Comparison of ENCODE assay signal across 28 cellular contexts in genomic region chr5:173338380-173339015, GRCh38. TPM values are rescaled to one million over a fixed set of nuclear protein-coding genes. Genes with fewer than 3 reads are reported as not detected.
"Had no signal": no experiment of that assay in that cellular context is flagged by ENCODE, and none has a peak within 500 bp of the region (broad histone marks: within the 10 kb centered on the region; RNA-seq: fewer than 3 reads in every experiment).

No MANE protein-coding gene starts in this region.

- H3K27ac Mint-ChIP-seq: naive thymus-derived CD8-positive, alpha-beta T cell; nephron; stimulated activated memory B cell treated with anti-CD40 and anti-IgM and Interleukin-4, amounts not matched to agents 10 μg/mL and 1 μg/mL and 100 μg/mL, for 72 hours had no signal

- ATAC-seq: left colon; left lung; lower lobe of right lung; naive thymus-derived CD8-positive, alpha-beta T cell; pancreas; right cardiac atrium; stimulated activated memory B cell treated with anti-CD40 and anti-IgM and Interleukin-4, amounts not matched to agents 10 μg/mL and 1 μg/mL and 100 μg/mL, for 72 hours; upper lobe of right lung had no signal

- DNase-seq: kidney; left colon; left lung; lower lobe of right lung; mammary epithelial cell; mesenchymal stem cell; naive thymus-derived CD8-positive, alpha-beta T cell; nucleus accumbens; pancreas; retina; right cardiac atrium; sigmoid colon; small intestine; spleen; stimulated activated CD4-positive, alpha-beta T cell treated with anti-CD3 and anti-CD28 coated beads, Interleukin-4, amount 100 ng/mL, for 4 hours; stimulated activated CD8-positive, alpha-beta memory T cell treated with anti-CD3 and anti-CD28 coated beads, Interleukin-4, amount 100 ng/mL, for 48 hours; stimulated activated naive CD4-positive, alpha-beta T cell treated with Interleukin-2 at 50 U/mL for 16 hours; stomach; testis; thyroid gland; transverse colon; upper lobe of right lung had no signal

- H3K27ac ChIP-seq: hepatocyte, left lung, lower lobe of right lung, pancreas, prostate gland, sigmoid colon, spleen, stomach, testis, thyroid gland, transverse colon, upper lobe of right lung had no signal

- H2AFZ ChIP-seq: hepatocyte had no signal

- H3K36me3 Mint-ChIP-seq: naive thymus-derived CD8-positive, alpha-beta T cell; stimulated activated memory B cell treated with anti-CD40 and anti-IgM and Interleukin-4, amounts not matched to agents 10 μg/mL and 1 μg/mL and 100 μg/mL, for 72 hours had no signal

- H3K4me3 ChIP-seq: hepatocyte, left lung, lower lobe of right lung, pancreas, prostate gland, sigmoid colon, spleen, stomach, testis, thyroid gland, transverse colon, upper lobe of right lung had no signal

- H3K4me1 Mint-ChIP-seq: stimulated activated memory B cell treated with anti-CD40 and anti-IgM and Interleukin-4, amounts not matched to agents 10 μg/mL and 1 μg/mL and 100 μg/mL, for 72 hours had no signal

- H3K79me2 ChIP-seq: hepatocyte had no signal

- H3K9me3 ChIP-seq: left lung, lower lobe of right lung, pancreas, prostate gland, sigmoid colon, spleen, stomach, testis, thyroid gland, transverse colon, upper lobe of right lung had no signal

- H3K4me2 ChIP-seq: hepatocyte had no signal

- H3K9me3 Mint-ChIP-seq: nephron; neural crest cell; stimulated activated memory B cell treated with anti-CD40 and anti-IgM and Interleukin-4, amounts not matched to agents 10 μg/mL and 1 μg/mL and 100 μg/mL, for 72 hours had no signal

- H3K4me3 Mint-ChIP-seq: naive thymus-derived CD8-positive, alpha-beta T cell; nephron; neural crest cell; stimulated activated memory B cell treated with anti-CD40 and anti-IgM and Interleukin-4, amounts not matched to agents 10 μg/mL and 1 μg/mL and 100 μg/mL, for 72 hours had no signal

- FAIRE-seq: kidney, pancreas, small intestine, urothelium cell line had no signal

- H3K4me1 ChIP-seq: left lung, lower lobe of right lung, pancreas, prostate gland, sigmoid colon, spleen, stomach, testis, thyroid gland, transverse colon, upper lobe of right lung had no signal

- H3K36me3 ChIP-seq: left lung, lower lobe of right lung, pancreas, prostate gland, sigmoid colon, spleen, stomach, thyroid gland, transverse colon, upper lobe of right lung had no signal

- H3K27me3 ChIP-seq: hepatocyte, pancreas, sigmoid colon, testis, thyroid gland, upper lobe of right lung had no signal

RNA-seq across cellular contexts. Expression of gene STC2, which starts 10.3 kb away (rescaled TPM):
- total RNA-seq: naive thymus-derived CD8-positive, alpha-beta T cell had no signal
- polyA plus RNA-seq: naive thymus-derived CD8-positive, alpha-beta T cell had no signal
